In the genomic region with DNA sequence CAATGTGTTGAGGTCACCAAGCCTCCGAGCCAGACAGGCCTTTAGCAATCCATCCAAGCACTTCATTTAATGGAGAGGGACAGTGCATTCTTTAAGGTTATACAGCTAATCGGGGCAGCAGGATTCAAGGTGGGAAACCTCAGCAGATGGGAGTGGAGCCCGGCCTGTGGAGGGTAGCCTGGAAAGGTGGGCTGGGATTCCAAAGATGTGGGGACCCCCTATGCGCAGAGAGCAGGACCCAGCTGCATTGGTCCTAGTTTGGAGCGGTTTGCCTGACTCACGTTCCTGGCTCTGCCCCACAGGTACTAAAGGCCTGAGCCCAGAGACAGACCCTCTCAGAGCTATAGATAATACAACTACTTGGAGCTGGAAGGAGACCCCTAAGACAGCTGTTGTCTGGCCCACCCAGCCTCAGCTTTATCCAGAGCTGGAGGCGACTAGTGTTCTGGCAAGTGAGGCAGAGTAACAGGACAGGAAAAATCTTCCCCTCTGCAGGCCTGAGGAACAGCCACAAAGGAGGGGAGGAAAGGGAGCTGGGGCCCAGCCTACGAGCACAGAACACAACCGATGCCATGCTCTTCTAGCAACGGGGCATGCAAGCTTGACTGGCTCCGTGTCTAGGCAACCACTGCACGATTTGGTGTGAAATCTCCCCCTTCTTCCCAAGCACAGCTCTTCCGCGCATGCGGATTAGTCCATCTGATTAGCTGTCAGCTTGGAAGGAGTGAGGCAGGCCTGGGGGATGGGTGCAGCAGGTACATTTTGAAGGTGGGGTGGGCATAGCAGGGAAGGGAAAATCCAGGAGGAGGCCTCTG, we compare ENCODE assay signal across 1 cellular context.
TF ChIP-seq lines count a peak whose summit lies in the region.

No MANE protein-coding gene starts in this region.

TF ChIP-seq in HepG2, 621 proteins besides CTCF, POLR2A, EP300 and RAD21 (continued from another document):
- TF ChIP-seq ZNF891 (CRISPR knock-in tag; IDR thresholded peaks at IDR 0.05): peak; percentile 11; the same call in 1 of the 2 replicates
- no peak for TF ChIP-seq SRSF4 (IDR thresholded peaks at IDR 0.05; ENCODE audit: low read depth, low read length, poor library complexity, severe bottlenecking)
